In genomic region chr7:130982160-130982638, GRCh38 we compare ENCODE assay signal across 9 cellular contexts.
A peak's percentile ranks its signal among the peaks of the same experiment; 100 is the strongest.
DNase-seq lines count a peak whose midpoint lies in the region; ATAC-seq and TF ChIP-seq lines count a peak whose summit lies in the region.
"Had no signal": no experiment of that assay in that cellular context is flagged by ENCODE, and none has a peak within 500 bp of the region (broad histone marks: within the 10 kb centered on the region; RNA-seq: fewer than 3 reads in every experiment).

No MANE protein-coding gene starts in this region.

- no peaks in the 10 kb centered on the region for H3K27me3 Mint-ChIP-seq in activated CD4-positive, alpha-beta T cell treated with anti-CD3 and anti-CD28 coated beads, Interleukin-2, amount 10 ng/mL, durations not matched to agents 24 days and 14 days
- H3K27me3 Mint-ChIP-seq in chondrocyte (ENCODE audit: low read depth), result no peaks in the 10 kb centered on the region
- H3K27me3 Mint-ChIP-seq: stimulated activated naive CD8-positive, alpha-beta T cell treated with anti-CD3 and anti-CD28 coated beads, Interleukin-15, Interleukin-2, amounts not matched to agents 100 ng/mL and 50 ng/mL, for 24 hours had no signal

- no peak overlapping the region for H3K56ac ChIP-seq in mesendoderm (ENCODE audit: low read length)

- H3K27ac ChIP-seq in mesendoderm (ENCODE audit: low read depth, low read length), result no peak overlapping the region

- H3K23ac ChIP-seq in mesendoderm (ENCODE audit: low read length), result no peak overlapping the region

- H3K79me1 ChIP-seq in mesendoderm (ENCODE audit: low read length), result no peaks in the 10 kb centered on the region

- no peaks in the 10 kb centered on the region for H3K4me1 ChIP-seq in mesendoderm (ENCODE audit: control insufficient read depth, low read depth, low read length)

- no peak overlapping the region for H3K4me3 Mint-ChIP-seq in activated CD4-positive, alpha-beta T cell treated with anti-CD3 and anti-CD28 coated beads, Interleukin-2, amount 10 ng/mL, durations not matched to agents 24 days and 14 days
- H3K4me3 Mint-ChIP-seq in chondrocyte (ENCODE audit: unreplicated experiment), result no peak overlapping the region
- H3K4me3 Mint-ChIP-seq: stimulated activated naive CD8-positive, alpha-beta T cell treated with anti-CD3 and anti-CD28 coated beads, Interleukin-15, Interleukin-2, amounts not matched to agents 100 ng/mL and 50 ng/mL, for 24 hours had no signal

- H3K79me2 ChIP-seq in mesendoderm (ENCODE audit: control insufficient read depth, insufficient read depth, low read length), result no peaks in the 10 kb centered on the region

- no peak overlapping the region for H3K4ac ChIP-seq in mesendoderm (ENCODE audit: low read depth, low read length)

- TF ChIP-seq CTCF in chondrocyte (IDR thresholded peaks at IDR 0.05), result peak; percentile 86

- H4K8ac ChIP-seq in mesendoderm (ENCODE audit: low read depth, low read length), result no peak overlapping the region

- no peak overlapping the region for H3K4me3 ChIP-seq in mesendoderm (ENCODE audit: low read length)

- intact Hi-C loops in activated CD4-positive, alpha-beta T cell treated with anti-CD3 and anti-CD28 coated beads, Interleukin-2, amount 10 ng/mL, durations not matched to agents 24 days and 14 days (cut with micrococcal nuclease), result loop anchor here (1.0 kb wide), 2 partner anchors 25 to 58 kb away; no protein-coding TSS in a partner anchor

- no peak overlapping the region for H3K18ac ChIP-seq in mesendoderm (ENCODE audit: low read length)

- no peak overlapping the region for H3K27ac Mint-ChIP-seq in activated CD4-positive, alpha-beta T cell treated with anti-CD3 and anti-CD28 coated beads, Interleukin-2, amount 10 ng/mL, durations not matched to agents 24 days and 14 days
- no peak overlapping the region for H3K27ac Mint-ChIP-seq in chondrocyte (ENCODE audit: unreplicated experiment)
- H3K27ac Mint-ChIP-seq: stimulated activated naive CD8-positive, alpha-beta T cell treated with anti-CD3 and anti-CD28 coated beads, Interleukin-15, Interleukin-2, amounts not matched to agents 100 ng/mL and 50 ng/mL, for 24 hours had no signal

- no CpG with 5 or more reads among the region's 3 CpGs for WGBS in mesendoderm (ENCODE audit: extremely low coverage, insufficient coverage, low lambda C conversion rate)

- no peak overlapping the region for H3K4me2 ChIP-seq in mesendoderm (ENCODE audit: low read length)

- H3K36me3 ChIP-seq in mesendoderm (ENCODE audit: control insufficient read depth, insufficient read depth, low read length), result no peaks in the 10 kb centered on the region

- peak; percentile 78 for DNase-seq in activated CD4-positive, alpha-beta T cell treated with anti-CD3 and anti-CD28 coated beads, Interleukin-2, amount 10 ng/mL, durations not matched to agents 24 days and 14 days
- no peak for DNase-seq in activated CD4-positive, alpha-beta T cell treated with anti-CD3 and anti-CD28 coated beads, Interleukin-2, amount 50 U/mL, for 1 hour
- DNase-seq in NCI-H748 treated with DMSO at 0.1 percent for 48 hours (lab: John Stamatoyannopoulos, UW) (peak; percentile 53), chondrocyte (ENCODE audit: low spot score) (no peak), mesendoderm (peak; percentile 73)
- no peak for DNase-seq in effector CD4-positive, alpha-beta T cell

- H3K9me3 Mint-ChIP-seq in activated CD4-positive, alpha-beta T cell treated with anti-CD3 and anti-CD28 coated beads, Interleukin-2, amount 10 ng/mL, durations not matched to agents 24 days and 14 days, result no peaks in the 10 kb centered on the region
- H3K9me3 Mint-ChIP-seq in chondrocyte (ENCODE audit: low read depth), result no peaks in the 10 kb centered on the region
- H3K9me3 Mint-ChIP-seq: stimulated activated naive CD8-positive, alpha-beta T cell treated with anti-CD3 and anti-CD28 coated beads, Interleukin-15, Interleukin-2, amounts not matched to agents 100 ng/mL and 50 ng/mL, for 24 hours had no signal

- ATAC-seq in HG02981 (IDR thresholded peaks at IDR 0.05; ENCODE audit: unreplicated experiment), result peak; percentile 80
- ATAC-seq in HG03520 (IDR thresholded peaks at IDR 0.05; ENCODE audit: unreplicated experiment), result no peak

- H3K36me3 Mint-ChIP-seq in activated CD4-positive, alpha-beta T cell treated with anti-CD3 and anti-CD28 coated beads, Interleukin-2, amount 10 ng/mL, durations not matched to agents 24 days and 14 days (ENCODE audit: low read depth), result peaks cover 27% of the 10 kb centered on the region
- H3K36me3 Mint-ChIP-seq in chondrocyte (ENCODE audit: low read depth), result peaks cover 2% of the 10 kb centered on the region

- no peaks in the 10 kb centered on the region for H3K27me3 ChIP-seq in mesendoderm (ENCODE audit: insufficient read depth, low read length, poor library complexity)

- no peak overlapping the region for H2AK5ac ChIP-seq in mesendoderm (ENCODE audit: low read length)

- H3K4me1 Mint-ChIP-seq in activated CD4-positive, alpha-beta T cell treated with anti-CD3 and anti-CD28 coated beads, Interleukin-2, amount 10 ng/mL, durations not matched to agents 24 days and 14 days, result peaks cover 34% of the 10 kb centered on the region
- H3K4me1 Mint-ChIP-seq in chondrocyte (ENCODE audit: low read depth), result peaks cover 2% of the 10 kb centered on the region

- H4K5ac ChIP-seq in mesendoderm (ENCODE audit: low read length), result no peak overlapping the region

- H3K9ac ChIP-seq in mesendoderm (ENCODE audit: low read length), result no peak overlapping the region

- no peak overlapping the region for H2BK5ac ChIP-seq in mesendoderm (ENCODE audit: low read length)

- no peak overlapping the region for H2BK120ac ChIP-seq in mesendoderm (ENCODE audit: low read depth, low read length)

- H2BK15ac ChIP-seq in mesendoderm (replicated peaks; ENCODE audit: low read depth), result no peak overlapping the region

Comparison
In these comparisons a context has a peak if more than half of its experiments do, and no peak if none do; other contexts are left out.
1. DNase-seq: peak in activated CD4-positive, alpha-beta T cell treated with anti-CD3 and anti-CD28 coated beads, Interleukin-2, amount 10 ng/mL, durations not matched to agents 24 days and 14 days (single experiment), NCI-H748 treated with DMSO at 0.1 percent for 48 hours (single experiment) and mesendoderm (single experiment); none in activated CD4-positive, alpha-beta T cell treated with anti-CD3 and anti-CD28 coated beads, Interleukin-2, amount 50 U/mL, for 1 hour (single experiment), chondrocyte (single experiment) and effector CD4-positive, alpha-beta T cell (single experiment).